ENCODE assay signal across 15 cellular contexts in the genomic region with DNA sequence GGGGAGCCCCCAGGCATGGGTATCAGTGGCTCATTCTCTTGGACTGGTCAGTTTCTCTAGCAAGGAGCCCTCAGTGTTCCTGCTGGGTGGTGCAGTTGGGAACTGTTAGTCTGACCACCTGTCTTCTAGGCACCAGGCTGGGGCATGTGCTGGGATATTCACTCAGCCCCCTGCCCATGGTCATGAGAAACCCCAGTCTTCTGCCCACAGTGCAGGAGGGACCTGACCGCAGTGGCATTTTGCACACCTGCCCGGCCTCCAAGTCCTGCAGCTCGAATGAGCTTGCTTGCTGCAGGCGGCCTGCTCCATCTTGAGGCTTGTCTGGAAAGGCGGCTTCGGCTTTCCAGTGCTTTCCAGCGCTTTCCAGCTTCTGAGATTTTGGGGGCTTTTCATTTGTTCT. TPM values are rescaled to one million over a fixed set of nuclear protein-coding genes. Genes with fewer than 3 reads are reported as not detected.
DNase-seq lines count a peak whose midpoint lies in the region; ATAC-seq and TF ChIP-seq lines count a peak whose summit lies in the region.
"Had no signal": no experiment of that assay in that cellular context is flagged by ENCODE, and none has a peak within 500 bp of the region (broad histone marks: within the 10 kb centered on the region; RNA-seq: fewer than 3 reads in every experiment).

No MANE protein-coding gene starts in this region.

- H3F3A ChIP-seq in GM23338 (replicated peaks; ENCODE audit: low read depth): 0 out of 2 replicates have a peak, but pooled peaks cover 6% of the 10 kb centered on the region
- peaks cover 32% of the 10 kb centered on the region for H3F3A ChIP-seq in MM.1S (ENCODE audit: insufficient read depth, low read length)
- H3F3A ChIP-seq in SU-DHL-6 (ENCODE audit: insufficient read depth): peaks cover 95% of the 10 kb centered on the region
- H3F3A ChIP-seq in neural progenitor cell (ENCODE audit: low read depth): no peaks in the 10 kb centered on the region

- TF ChIP-seq CTCF in GM23338 (conservative IDR thresholded peaks at IDR 0.05; ENCODE audit: low read depth in 2 of 2) (0 out of 4 replicates have a peak, but pooled peaks of 1 of the 2 experiments have one; percentile 16), MM.1S (IDR thresholded peaks at IDR 0.05; ENCODE audit: low read length) (no peak; the same call in 1 of the 2 replicates), SU-DHL-6 (IDR thresholded peaks at IDR 0.05; ENCODE audit: insufficient read depth, low read length, poor library complexity, severe bottlenecking) (no peak), lower leg skin (IDR thresholded peaks at IDR 0.05) (no peak), neural progenitor cell (IDR thresholded peaks at IDR 0.05) (no peak)

- peaks cover 68% of the 10 kb centered on the region for H3K4me1 ChIP-seq in BLaER1
- H3K4me1 ChIP-seq in GM23338 (ENCODE audit: insufficient read depth): peaks cover 52% of the 10 kb centered on the region
- peaks cover 26% of the 10 kb centered on the region for H3K4me1 ChIP-seq in MM.1S (ENCODE audit: low read length)
- peaks cover under 1% of the 10 kb centered on the region for H3K4me1 ChIP-seq in neural progenitor cell

- H3K4me3 ChIP-seq in BLaER1 (0 out of 2 replicates have a peak overlapping the region, but pooled peaks have one; percentile 11), GM23338 (no peak overlapping the region), MM.1S (ENCODE audit: low read length) (peak overlapping the region; percentile 21), SU-DHL-6 (ENCODE audit: insufficient read depth, low read length, poor library complexity, severe bottlenecking) (peak overlapping the region; percentile 50), lower leg skin (ENCODE audit: low read depth, poor library complexity, severe bottlenecking) (no peak overlapping the region), neural progenitor cell (no peak overlapping the region)

- peak overlapping the region; percentile 99 for H3K4me2 ChIP-seq in BLaER1
- no peak overlapping the region for H3K4me2 ChIP-seq in GM23338
- H3K4me2 ChIP-seq in MM.1S (ENCODE audit: low read depth, low read length): peak overlapping the region; percentile 58
- peak overlapping the region; percentile 90 for H3K4me2 ChIP-seq in SU-DHL-6 (ENCODE audit: low read depth, low read length, poor library complexity, severe bottlenecking)
- no peak overlapping the region for H3K4me2 ChIP-seq in neural progenitor cell

- TF ChIP-seq POLR2A in lower leg skin (IDR thresholded peaks at IDR 0.05): no peak

- peak overlapping the region; percentile 16; the same call in 1 of the 2 replicates for H3K9ac ChIP-seq in BLaER1
- peak overlapping the region; percentile 7; the same call in 1 of the 2 replicates for H3K9ac ChIP-seq in MM.1S (ENCODE audit: low read length)
- peak overlapping the region; percentile 77 for H3K9ac ChIP-seq in SU-DHL-6 (ENCODE audit: low read length)
- no peak overlapping the region for H3K9ac ChIP-seq in neural progenitor cell

- no peaks in the 10 kb centered on the region for H3K9me2 ChIP-seq in GM23338 (ENCODE audit: insufficient read depth)
- no peaks in the 10 kb centered on the region for H3K9me2 ChIP-seq in MM.1S (replicated peaks; ENCODE audit: insufficient read depth, low read length)
- no peaks in the 10 kb centered on the region for H3K9me2 ChIP-seq in SU-DHL-6 (replicated peaks; ENCODE audit: insufficient read depth, low read length)

- DNase-seq in GM23338 (ENCODE audit: low spot score) (no peak), MM.1S (peak; percentile 63), lower leg skin (ENCODE audit: low spot score in 2 of 2) (no peak), neural progenitor cell (ENCODE audit: low spot score) (no peak), immature natural killer cell (no peak)
- no peak for DNase-seq in activated CD8-positive, alpha-beta memory T cell treated with anti-CD3 and anti-CD28 coated beads for 24 hours
- DNase-seq: AML-193; C1 segment of cervical spinal cord; CD4-positive, alpha-beta T cell; DMS79; EL had no signal

- H3K9me3 ChIP-seq in BLaER1 (peaks cover 10% of the 10 kb centered on the region), MM.1S (replicated peaks; ENCODE audit: insufficient read depth, low read length) (no peaks in the 10 kb centered on the region), SU-DHL-6 (ENCODE audit: insufficient read depth, low read length) (no peaks in the 10 kb centered on the region), neural progenitor cell (ENCODE audit: low read depth) (no peaks in the 10 kb centered on the region)

- peak overlapping the region; percentile 86 for H3K27ac ChIP-seq in BLaER1
- H3K27ac ChIP-seq in GM23338 (ENCODE audit: low read depth): no peak overlapping the region
- peak overlapping the region; percentile 70 for H3K27ac ChIP-seq in MM.1S (ENCODE audit: low read length)
- peak overlapping the region; percentile 97 for H3K27ac ChIP-seq in SU-DHL-6 (ENCODE audit: low read depth, low read length)
- H3K27ac ChIP-seq in neural progenitor cell: no peak overlapping the region
- H3K27ac ChIP-seq: 22Rv1 had no signal

- 0 out of 2 replicates have a peak overlapping the region, but pooled peaks have one; percentile 21 for H3K27ac Mint-ChIP-seq in GM23338
- H3K27ac Mint-ChIP-seq in neural progenitor cell: no peak overlapping the region
- no peak overlapping the region for H3K27ac Mint-ChIP-seq in immature natural killer cell
- H3K27ac Mint-ChIP-seq: CD4-positive, alpha-beta T cell had no signal

- no peak for ATAC-seq in GM23338

- peaks cover 78% of the 10 kb centered on the region for H4K20me1 ChIP-seq in BLaER1
- peaks cover 48% of the 10 kb centered on the region for H4K20me1 ChIP-seq in GM23338 (replicated peaks; ENCODE audit: insufficient read depth)
- H4K20me1 ChIP-seq in MM.1S (ENCODE audit: insufficient read depth, low read length): no peaks in the 10 kb centered on the region
- no peaks in the 10 kb centered on the region; the same call in 1 of the 2 replicates for H4K20me1 ChIP-seq in SU-DHL-6 (ENCODE audit: low read depth, low read length)
- peaks cover 91% of the 10 kb centered on the region for H4K20me1 ChIP-seq in neural progenitor cell (ENCODE audit: low read depth)

- peaks cover 18% of the 10 kb centered on the region for H3K36me3 ChIP-seq in BLaER1
- H3K36me3 ChIP-seq in GM23338 (ENCODE audit: insufficient read depth): no peaks in the 10 kb centered on the region
- no peaks in the 10 kb centered on the region for H3K36me3 ChIP-seq in MM.1S (replicated peaks; ENCODE audit: insufficient read depth, low read length)
- no peaks in the 10 kb centered on the region for H3K36me3 ChIP-seq in SU-DHL-6 (ENCODE audit: low read length)
- no peaks in the 10 kb centered on the region for H3K36me3 ChIP-seq in neural progenitor cell

- H3K4me3 Mint-ChIP-seq in GM23338 (no peak overlapping the region), neural progenitor cell (no peak overlapping the region), immature natural killer cell (no peak overlapping the region)

- no peaks in the 10 kb centered on the region for H3K27me3 ChIP-seq in BLaER1
- no peaks in the 10 kb centered on the region for H3K27me3 ChIP-seq in GM23338 (ENCODE audit: insufficient read depth)
- H3K27me3 ChIP-seq in MM.1S (replicated peaks; ENCODE audit: insufficient read depth, low read length): no peaks in the 10 kb centered on the region
- no peaks in the 10 kb centered on the region for H3K27me3 ChIP-seq in SU-DHL-6 (ENCODE audit: low read length)
- no peaks in the 10 kb centered on the region for H3K27me3 ChIP-seq in neural progenitor cell

- peaks cover 52% of the 10 kb centered on the region for H3K4me1 Mint-ChIP-seq in GM23338
- H3K4me1 Mint-ChIP-seq in neural progenitor cell: peaks cover 21% of the 10 kb centered on the region
- peaks cover 52 to 58% of the 10 kb centered on the region in 2 donors for H3K4me1 Mint-ChIP-seq in immature natural killer cell

- H3K27me3 Mint-ChIP-seq in GM23338 (ENCODE audit: insufficient read depth, low read depth, poor library complexity): peaks cover 17% of the 10 kb centered on the region
- peaks cover 6% of the 10 kb centered on the region for H3K27me3 Mint-ChIP-seq in neural progenitor cell (ENCODE audit: insufficient read depth, low read depth)
- H3K27me3 Mint-ChIP-seq in immature natural killer cell (ENCODE audit: low read depth in 3 of 3): peaks cover 3 to 8% (median 5%) of the 10 kb centered on the region in 3 donors
- H3K27me3 Mint-ChIP-seq: CD4-positive, alpha-beta T cell; IgD-negative memory B cell had no signal

- peaks cover 15% of the 10 kb centered on the region for H3K36me3 Mint-ChIP-seq in GM23338 (ENCODE audit: low read depth)
- H3K36me3 Mint-ChIP-seq in neural progenitor cell: peaks cover 21% of the 10 kb centered on the region
- H3K36me3 Mint-ChIP-seq in immature natural killer cell: peaks cover 0 to 14% (median 3%) of the 10 kb centered on the region in 3 donors
- H3K36me3 Mint-ChIP-seq: IgD-negative memory B cell had no signal

- WGBS in lower leg skin, 2 donors: 98% methylated on average over 7 of the region's 7 CpGs

- H3K79me2 ChIP-seq in GM23338 (replicated peaks; ENCODE audit: insufficient read depth) (peaks cover 100% of the 10 kb centered on the region), MM.1S (ENCODE audit: low read length) (peaks cover 84% of the 10 kb centered on the region), SU-DHL-6 (ENCODE audit: insufficient read depth, low read length) (peaks cover 93% of the 10 kb centered on the region), neural progenitor cell (ENCODE audit: low read depth) (peaks cover 100% of the 10 kb centered on the region)

- no peak overlapping the region for H2AFZ ChIP-seq in GM23338
- H2AFZ ChIP-seq in MM.1S (ENCODE audit: low read length): peak overlapping the region; percentile 31
- H2AFZ ChIP-seq in SU-DHL-6 (ENCODE audit: low read depth, low read length, severe bottlenecking): no peak overlapping the region
- H2AFZ ChIP-seq in neural progenitor cell (replicated peaks): no peak overlapping the region

- H3K9me3 Mint-ChIP-seq in GM23338 (peaks cover 7% of the 10 kb centered on the region; the same call in 2 of the 3 replicates), neural progenitor cell (peaks cover 10% of the 10 kb centered on the region), immature natural killer cell (peaks cover 0 to 3% (median 0%) of the 10 kb centered on the region in 6 donors)
- H3K9me3 Mint-ChIP-seq: CD4-positive, alpha-beta T cell had no signal

- intact Hi-C loops in lower leg skin (cut with DNase I; ENCODE audit: low total_unique reads): no loop called here

TF ChIP-seq in GM23338, 12 proteins besides CTCF, POLR2A, EP300 and RAD21 (continues in another document):
- TF ChIP-seq EZH2 (IDR thresholded peaks at IDR 0.05; ENCODE audit: low read depth, unreplicated experiment): no peak
- TF ChIP-seq NANOG (IDR thresholded peaks at IDR 0.05; ENCODE audit: borderline replicate concordance): no peak

RNA-seq across cellular contexts. Expression of gene CUX1, which starts 36.3 kb away (rescaled TPM):
- total RNA-seq in GM23338 (2014; rRNA removed; shearing (Covaris generic)): 41.4 and 64.0 TPM in 2 replicates
- polyA plus RNA-seq in GM23338 (2016; fragmentation: Nextera tagmentation; extraction: Ambion mirVana): 40.1 and 49.9 TPM in 2 replicates
- 10 to 100 TPM; 40.8 to 62.1 (median 43.8) TPM for total RNA-seq in lower leg skin
- total RNA-seq in neural progenitor cell (ENCODE audit: low replicate concordance): 49.1 and 66.4 TPM in 2 replicates
- polyA plus RNA-seq in immature natural killer cell: 10 to 100 TPM in 2 of 3 donors, 1 to 10 TPM in 1; 3.1 to 25.9 (median 12.5) TPM

Comparison
In these comparisons a context has a peak if more than half of its experiments do, and no peak if none do; other contexts are left out.
1. H3K27ac ChIP-seq: peak in BLaER1 (single experiment), MM.1S (single experiment) and SU-DHL-6 (single experiment); none in GM23338 (single experiment) and neural progenitor cell (single experiment).
2. H3K4me2 ChIP-seq: peak in BLaER1 (single experiment), MM.1S (single experiment) and SU-DHL-6 (single experiment); none in GM23338 (single experiment) and neural progenitor cell (single experiment).
3. H3K4me3 ChIP-seq: peak in BLaER1 (single experiment), MM.1S (single experiment) and SU-DHL-6 (single experiment); none in GM23338 (single experiment), lower leg skin (single experiment) and neural progenitor cell (single experiment).